Comparison of ENCODE assay signal across 19 cellular contexts in the genomic region with DNA sequence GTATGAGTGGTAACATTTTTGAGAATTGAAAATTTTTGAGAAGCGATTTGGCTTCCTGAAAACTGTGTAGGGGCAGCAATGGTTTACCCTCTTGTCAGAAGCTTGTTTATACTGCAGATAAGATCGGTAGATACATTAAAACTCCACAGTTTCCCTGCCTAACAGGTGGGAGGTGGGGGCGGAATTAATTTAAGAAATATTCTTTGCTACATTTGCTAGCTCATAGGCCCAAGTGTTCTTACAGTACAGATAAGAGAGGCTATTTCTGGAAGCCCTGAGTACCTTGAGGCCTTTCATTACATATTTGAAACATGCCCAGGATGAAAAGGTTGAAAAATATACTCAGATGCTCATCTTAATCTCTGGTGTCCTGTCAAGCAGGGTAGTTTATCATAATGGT.
A peak's percentile ranks its signal among the peaks of the same experiment; 100 is the strongest.
DNase-seq lines count a peak whose midpoint lies in the region; ATAC-seq, FAIRE-seq and TF ChIP-seq lines count a peak whose summit lies in the region.
"Had no signal": no experiment of that assay in that cellular context is flagged by ENCODE, and none has a peak within 500 bp of the region (broad histone marks: within the 10 kb centered on the region; RNA-seq: fewer than 3 reads in every experiment).

No MANE protein-coding gene starts in this region.

- peaks cover 11% of the 10 kb centered on the region for H3K36me3 Mint-ChIP-seq in astrocyte (ENCODE audit: low read depth, unreplicated experiment)
- peaks cover 0 to 32% (median 15%) of the 10 kb centered on the region in 5 donors for H3K36me3 Mint-ChIP-seq in naive thymus-derived CD4-positive, alpha-beta T cell

- H2AFZ ChIP-seq in astrocyte (ENCODE audit: low read depth, low read length) (no peak overlapping the region), mammary epithelial cell (ENCODE audit: low read depth, low read length) (no peak overlapping the region)
- H2AFZ ChIP-seq: GM23248 had no signal

- ATAC-seq in Right ventricle myocardium superior (ENCODE audit: poor library complexity) (peak; percentile 73), left ventricle myocardium superior (peak; percentile 62)
- no peak for ATAC-seq in naive thymus-derived CD4-positive, alpha-beta T cell
- ATAC-seq: HCT116 had no signal

- peaks cover 28% of the 10 kb centered on the region for H3K4me1 Mint-ChIP-seq in astrocyte (ENCODE audit: low read depth, unreplicated experiment)
- H3K4me1 Mint-ChIP-seq in naive thymus-derived CD4-positive, alpha-beta T cell, result peaks cover 0 to 4% (median 0%) of the 10 kb centered on the region in 7 donors

- intact Hi-C loops in Right ventricle myocardium superior (cut with DNase I), result no loop called here
- intact Hi-C loops in left ventricle myocardium superior (cut with micrococcal nuclease), result no loop called here
- intact Hi-C loops in mammary epithelial cell (cut with micrococcal nuclease), result no loop called here
- intact Hi-C loops in naive thymus-derived CD4-positive, alpha-beta T cell (cut with micrococcal nuclease), result no loop called here

- no TSS peak for BruUV-seq in mammary epithelial cell (replicated peaks; lab: Mats Ljungman, UMichigan)

- POLR2A ChIA-PET in naive thymus-derived CD4-positive, alpha-beta T cell (lab: Charles Lee), result no interaction called here

- H3K4me1 ChIP-seq in right atrium auricular region (peaks cover 0 to 17% of the 10 kb centered on the region in 2 donors), astrocyte (ENCODE audit: insufficient read depth, low read length) (peaks cover 14% of the 10 kb centered on the region), mammary epithelial cell (ENCODE audit: insufficient read depth, low read length) (peaks cover 7% of the 10 kb centered on the region)
- H3K4me1 ChIP-seq in naive thymus-derived CD4-positive, alpha-beta T cell (ENCODE audit: control insufficient read depth in 2 of 2, insufficient read depth in 2 of 2, low read length in 2 of 2), result no peaks in the 10 kb centered on the region

- no peak for TF ChIP-seq CTCF in right atrium auricular region (IDR thresholded peaks at IDR 0.05)
- no peak for TF ChIP-seq CTCF in astrocyte (IDR thresholded peaks at IDR 0.05; ENCODE audit: insufficient read depth, low read depth, low read length)
- TF ChIP-seq CTCF in mammary epithelial cell (conservative IDR thresholded peaks at IDR 0.05 in 1 of 2, IDR thresholded peaks at IDR 0.05 in 1 of 2; ENCODE audit: extremely low read depth in 1 of 2, insufficient read depth in 1 of 2, low read depth in 1 of 2, low read length in 2 of 2), result no peak

- H4K20me1 ChIP-seq in astrocyte (ENCODE audit: insufficient read depth, low read length) (peaks cover 16% of the 10 kb centered on the region), mammary epithelial cell (ENCODE audit: insufficient read depth, low read length) (no peaks in the 10 kb centered on the region)

- in situ Hi-C loops in mammary epithelial cell (cut with MboI; ENCODE audit: low sequenced_read_pairs in 2 of 2), result no loop called here

- CTCF ChIA-PET in mammary epithelial cell (lab: Charles Lee; ENCODE audit: low non-redundant PET), result no interaction called here
- CTCF ChIA-PET in naive thymus-derived CD4-positive, alpha-beta T cell (lab: Charles Lee), result no interaction called here

- H3K9ac ChIP-seq in astrocyte (ENCODE audit: low read length) (no peak overlapping the region), mammary epithelial cell (ENCODE audit: insufficient read depth, low read length) (no peak overlapping the region)
- H3K9ac ChIP-seq: BLaER1 treated with 17β-estradiol and CSF1 and Interleukin-3, amounts not matched to agents 10 nM and 100 nM; GM23248 had no signal

- dilution Hi-C loops in mammary epithelial cell (cut with HindIII; ENCODE audit: low sequenced_read_pairs), result no loop called here

- no peaks in the 10 kb centered on the region for H3K36me3 ChIP-seq in right atrium auricular region
- H3K36me3 ChIP-seq in astrocyte (ENCODE audit: insufficient read depth, low read length), result no peaks in the 10 kb centered on the region
- no peaks in the 10 kb centered on the region for H3K36me3 ChIP-seq in mammary epithelial cell (ENCODE audit: insufficient read depth, low read length)
- no peaks in the 10 kb centered on the region for H3K36me3 ChIP-seq in naive thymus-derived CD4-positive, alpha-beta T cell (ENCODE audit: control insufficient read depth in 2 of 3, insufficient read depth in 3 of 3, low read length in 3 of 3)

- H3K27me3 Mint-ChIP-seq in astrocyte (ENCODE audit: low read depth, unreplicated experiment), result no peaks in the 10 kb centered on the region
- no peaks in the 10 kb centered on the region for H3K27me3 Mint-ChIP-seq in naive thymus-derived CD4-positive, alpha-beta T cell
- H3K27me3 Mint-ChIP-seq: CD4-positive, CD25-positive, alpha-beta regulatory T cell had no signal

- H3K4me2 ChIP-seq in astrocyte (ENCODE audit: low read length) (no peak overlapping the region), mammary epithelial cell (ENCODE audit: insufficient read depth, low read depth, low read length) (no peak overlapping the region)
- H3K4me2 ChIP-seq: BLaER1 treated with 17β-estradiol and CSF1 and Interleukin-3, amounts not matched to agents 10 nM and 100 nM had no signal

- no peak overlapping the region for H3K4me3 Mint-ChIP-seq in astrocyte (ENCODE audit: unreplicated experiment)
- no peak overlapping the region for H3K4me3 Mint-ChIP-seq in naive thymus-derived CD4-positive, alpha-beta T cell

- H3K27me3 ChIP-seq in right atrium auricular region (no peaks in the 10 kb centered on the region), astrocyte (ENCODE audit: insufficient read depth, low read length) (no peaks in the 10 kb centered on the region), mammary epithelial cell (ENCODE audit: insufficient read depth, low read length) (no peaks in the 10 kb centered on the region)
- no peaks in the 10 kb centered on the region for H3K27me3 ChIP-seq in naive thymus-derived CD4-positive, alpha-beta T cell (ENCODE audit: control insufficient read depth in 2 of 2, insufficient read depth in 2 of 2, low read length in 2 of 2)
- H3K27me3 ChIP-seq: BLaER1 treated with 17β-estradiol and CSF1 and Interleukin-3, amounts not matched to agents 10 nM and 100 nM had no signal

- H3K79me2 ChIP-seq in astrocyte (ENCODE audit: insufficient read depth, low read length) (no peaks in the 10 kb centered on the region), mammary epithelial cell (ENCODE audit: insufficient read depth, low read length) (peaks cover 16% of the 10 kb centered on the region)

- H3K27ac Mint-ChIP-seq in astrocyte (ENCODE audit: unreplicated experiment), result no peak overlapping the region
- H3K27ac Mint-ChIP-seq in naive thymus-derived CD4-positive, alpha-beta T cell, result no peak overlapping the region

- peaks cover 8% of the 10 kb centered on the region for H3K9me3 Mint-ChIP-seq in astrocyte (ENCODE audit: unreplicated experiment)
- H3K9me3 Mint-ChIP-seq in naive thymus-derived CD4-positive, alpha-beta T cell, result peaks cover 3 to 28% (median 12%) of the 10 kb centered on the region in 11 donors

- no peak for DNase-seq in Right ventricle myocardium superior
- DNase-seq in right atrium auricular region (ENCODE audit: low spot score), result no peak
- DNase-seq in astrocyte (ENCODE audit: low read depth), result peak; percentile 41
- DNase-seq in left ventricle myocardium superior, result no peak
- DNase-seq in mammary epithelial cell, result no peak
- no peak for DNase-seq in naive thymus-derived CD4-positive, alpha-beta T cell
- DNase-seq in NCI-H2081 (lab: John Stamatoyannopoulos, UW), result no peak
- DNase-seq: ACHN; Calu3; CD4-positive, CD25-positive, alpha-beta regulatory T cell; DMS153; DMS79 treated with DMSO at 0.1 percent for 48 hours; EL; GM23248 had no signal

- H3K9me3 ChIP-seq in right atrium auricular region (no peaks in the 10 kb centered on the region), astrocyte (ENCODE audit: insufficient read depth, low read depth, low read length) (peaks cover 13% of the 10 kb centered on the region), mammary epithelial cell (replicated peaks; ENCODE audit: insufficient read depth, low read length) (no peaks in the 10 kb centered on the region)
- H3K9me3 ChIP-seq in naive thymus-derived CD4-positive, alpha-beta T cell (ENCODE audit: control insufficient read depth in 2 of 3, low read length in 3 of 3), result peaks cover 0 to 11% (median 0%) of the 10 kb centered on the region in 3 experiments

- FAIRE-seq in astrocyte (lab: Jason Lieb, UNC), result no peak
- FAIRE-seq: G401.6, GM12891, H54 had no signal

- 67% methylated on average over 3 of the region's 3 CpGs for WGBS in mammary epithelial cell (ENCODE audit: low coverage, missing lambda C conversion rate)

- H3K4me3 ChIP-seq in right atrium auricular region (no peak overlapping the region), astrocyte (ENCODE audit: insufficient read depth, low read depth, low read length) (no peak overlapping the region), mammary epithelial cell (replicated peaks in 1 of 3; ENCODE audit: insufficient read depth in 1 of 3, low read depth in 2 of 3, low read length in 3 of 3) (no peak overlapping the region)
- H3K4me3 ChIP-seq in naive thymus-derived CD4-positive, alpha-beta T cell (ENCODE audit: low read length), result no peak overlapping the region
- H3K4me3 ChIP-seq: BLaER1 treated with 17β-estradiol and CSF1 and Interleukin-3, amounts not matched to agents 10 nM and 100 nM; GM23248 had no signal

- H3K27ac ChIP-seq in right atrium auricular region, result no peak overlapping the region
- no peak overlapping the region for H3K27ac ChIP-seq in astrocyte (ENCODE audit: low read depth, low read length)
- no peak overlapping the region for H3K27ac ChIP-seq in mammary epithelial cell (ENCODE audit: insufficient read depth, low read depth, low read length)
- no peak overlapping the region for H3K27ac ChIP-seq in naive thymus-derived CD4-positive, alpha-beta T cell (ENCODE audit: low read depth, low read length)
- H3K27ac ChIP-seq: BLaER1 treated with 17β-estradiol and CSF1 and Interleukin-3, amounts not matched to agents 10 nM and 100 nM; GM23248 had no signal
